8 cellular contexts compared by ENCODE assay signal in the genomic region with DNA sequence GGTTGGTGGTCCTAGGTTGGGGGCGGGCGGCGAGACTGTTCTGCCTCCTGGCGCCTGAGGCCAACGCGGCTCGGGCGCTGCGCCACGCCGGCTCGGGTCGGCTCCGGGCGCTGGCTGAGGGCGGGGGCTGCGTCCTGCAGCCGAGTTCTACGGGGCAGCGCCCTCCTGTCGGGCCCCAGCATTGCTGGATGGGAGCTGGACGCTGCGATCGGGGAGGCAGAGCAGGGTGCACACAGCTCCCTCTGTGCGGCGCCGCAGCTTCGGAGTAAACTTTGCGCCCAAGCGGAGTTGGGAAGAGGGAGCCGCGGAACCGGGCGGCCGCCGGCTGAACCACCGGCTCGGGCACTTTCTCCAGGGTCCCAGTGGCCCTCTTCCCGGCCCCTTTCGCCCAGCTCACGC. TPM values are rescaled to one million over a fixed set of nuclear protein-coding genes. Genes with fewer than 3 reads are reported as not detected.
DNase-seq lines count a peak whose midpoint lies in the region; ATAC-seq and TF ChIP-seq lines count a peak whose summit lies in the region.

No MANE protein-coding gene starts in this region.

- no peaks in the 10 kb centered on the region for H3K9me3 Mint-ChIP-seq in endodermal cell

- H3K27me3 ChIP-seq in HUES6 (ENCODE audit: control insufficient read depth, insufficient read depth, low read length) (peaks cover 100% of the 10 kb centered on the region), endodermal cell (ENCODE audit: control insufficient read depth, insufficient read depth, low read length, poor library complexity, severe bottlenecking) (peaks cover 99% of the 10 kb centered on the region), muscle layer of duodenum (ENCODE audit: low read depth, low read length) (peaks cover 64% of the 10 kb centered on the region)

- H3K36me3 Mint-ChIP-seq in endodermal cell (ENCODE audit: low read depth), result no peaks in the 10 kb centered on the region

- H3K4me1 ChIP-seq in HUES6 (ENCODE audit: control insufficient read depth, insufficient read depth, low read length), result peaks cover 46% of the 10 kb centered on the region
- H3K4me1 ChIP-seq in endodermal cell (ENCODE audit: control insufficient read depth, insufficient read depth, low read length), result peaks cover 21% of the 10 kb centered on the region
- H3K4me1 ChIP-seq in muscle layer of duodenum (ENCODE audit: control insufficient read depth in 1 of 2, insufficient read depth in 2 of 2, low read length in 2 of 2), result peaks cover 0 to 34% of the 10 kb centered on the region in 2 donors

- peaks cover 37% of the 10 kb centered on the region for H3K4me1 Mint-ChIP-seq in endodermal cell

- H3K27ac ChIP-seq in HUES6 (ENCODE audit: low read depth, low read length) (no peak overlapping the region), endodermal cell (ENCODE audit: low read depth, low read length) (no peak overlapping the region), muscle layer of duodenum (ENCODE audit: low read length) (no peak overlapping the region), caudate nucleus (ENCODE audit: low read depth, low read length) (no peak overlapping the region)

- H3K27ac Mint-ChIP-seq in endodermal cell, result no peak overlapping the region

- peak overlapping the region; percentile 32 for H3K9ac ChIP-seq in HUES6 (ENCODE audit: low read length)
- no peak overlapping the region for H3K9ac ChIP-seq in endodermal cell (ENCODE audit: extremely low read depth, low read length, poor library complexity, severe bottlenecking)

- WGBS in endodermal cell (ENCODE audit: insufficient coverage in 1 of 2, insufficient read length in 1 of 2), 2 experiments, result 0 to 1% methylated on average over 18 to 41 of the region's 41 CpGs

- TF ChIP-seq CTCF in AG09309 (IDR thresholded peaks at IDR 0.05; ENCODE audit: control insufficient read depth, insufficient read depth, low read depth, low read length, missing control alignments) (peak; percentile 6), endodermal cell (conservative IDR thresholded peaks at IDR 0.05) (no peak)

- ATAC-seq in HG03469 (IDR thresholded peaks at IDR 0.05; ENCODE audit: unreplicated experiment) (no peak), HG03521 (IDR thresholded peaks at IDR 0.05; ENCODE audit: unreplicated experiment) (no peak)

- H3K27me3 Mint-ChIP-seq in endodermal cell (ENCODE audit: insufficient read depth), result peaks cover 94% of the 10 kb centered on the region

- DNase-seq in AG09309 (ENCODE audit: low read depth), result no peak
- peak; percentile 87 for DNase-seq in endodermal cell
- no peak for DNase-seq in caudate nucleus (lab: John Stamatoyannopoulos, UW)
- no peak for DNase-seq in mesenteric fat pad (ENCODE audit: low spot score)

- peak overlapping the region; percentile 59 for H3K4me3 Mint-ChIP-seq in endodermal cell

- H3K36me3 ChIP-seq in HUES6 (ENCODE audit: control insufficient read depth, insufficient read depth, low read length) (no peaks in the 10 kb centered on the region), endodermal cell (ENCODE audit: control insufficient read depth, insufficient read depth, low read length) (no peaks in the 10 kb centered on the region), muscle layer of duodenum (ENCODE audit: control insufficient read depth in 1 of 2, insufficient read depth in 2 of 2, low read length in 2 of 2) (no peaks in the 10 kb centered on the region)

- no peaks in the 10 kb centered on the region for H3K9me3 ChIP-seq in HUES6 (ENCODE audit: control insufficient read depth, insufficient read depth, low read depth, low read length)
- no peaks in the 10 kb centered on the region for H3K9me3 ChIP-seq in endodermal cell (ENCODE audit: control insufficient read depth, low read length)
- no peaks in the 10 kb centered on the region for H3K9me3 ChIP-seq in muscle layer of duodenum (ENCODE audit: control insufficient read depth in 1 of 2, low read length in 2 of 2)

- H3K4me3 ChIP-seq in AG09309 (ENCODE audit: control insufficient read depth, low read depth, low read length) (peak overlapping the region; percentile 50), HUES6 (ENCODE audit: low read depth, low read length) (peak overlapping the region; percentile 86), endodermal cell (ENCODE audit: low read length) (peak overlapping the region; percentile 81), muscle layer of duodenum (ENCODE audit: low read depth in 1 of 2, low read length in 2 of 2) (peak overlapping the region; percentile 57 to 93)

RNA-seq across cellular contexts. Expression of a gene that starts 0.5 kb away (rescaled TPM):
- total RNA-seq in endodermal cell, result under 1 TPM; 0.13 to 0.66 TPM
- 0.43 TPM for polyA plus RNA-seq in endodermal cell (2013, experiment 1 of 2)
- 0.33 TPM for polyA plus RNA-seq in endodermal cell (2013, experiment 2 of 2)
- 1.8 TPM for total RNA-seq in mesenteric fat pad

RNA-seq across cellular contexts. Expression of a gene that starts 53.0 kb away (rescaled TPM):
- total RNA-seq in endodermal cell (10 to 100 TPM; 25.7 to 36.4 TPM), mesenteric fat pad (34.3 TPM)
- polyA plus RNA-seq in endodermal cell (2013, experiment 1 of 2), result 7.3 TPM
- polyA plus RNA-seq in endodermal cell (2013, experiment 2 of 2), result 8.8 TPM
